Comparison of ENCODE assay signal across 9 cellular contexts in genomic region chr6:81075974-81076373, GRCh38.
DNase-seq lines count a peak whose midpoint lies in the region; ATAC-seq and TF ChIP-seq lines count a peak whose summit lies in the region.
"Had no signal": no experiment of that assay in that cellular context is flagged by ENCODE, and none has a peak within 500 bp of the region (broad histone marks: within the 10 kb centered on the region; RNA-seq: fewer than 3 reads in every experiment).

No MANE protein-coding gene starts in this region.

- DNase-seq in HPDE6-E6E7 (ENCODE audit: extremely low spot score): peak; percentile 3
- peak; percentile 28 for DNase-seq in astrocyte of the spinal cord (ENCODE audit: low read depth, low spot score)
- peak; percentile 65 for DNase-seq in medulla oblongata (ENCODE audit: extremely low spot score)
- no peak for DNase-seq in stimulated activated CD4-positive, alpha-beta T cell treated with anti-CD3 and anti-CD28 coated beads, Interleukin-4, amount 100 ng/mL, for 4 hours
- no peak for DNase-seq in stomach
- no peak for DNase-seq in activated CD8-positive, alpha-beta T cell treated with anti-CD3 and anti-CD28 coated beads, Interleukin-2, amount 10 ng/mL, durations not matched to agents 7 days and 5 days
- DNase-seq: small intestine had no signal

- in situ Hi-C loops in astrocyte of the spinal cord (cut with HindIII; ENCODE audit: low sequenced_read_pairs): no loop called here

- H3K36me3 ChIP-seq in DOHH2 (ENCODE audit: control insufficient read depth, low read length) (no peaks in the 10 kb centered on the region), stomach (no peaks in the 10 kb centered on the region)

- H3K9me3 ChIP-seq in DOHH2 (ENCODE audit: control insufficient read depth, insufficient read depth, low read length) (no peaks in the 10 kb centered on the region), stomach (no peaks in the 10 kb centered on the region)

- H3K4me3 ChIP-seq in DOHH2 (ENCODE audit: low read length) (no peak overlapping the region), astrocyte of the spinal cord (ENCODE audit: low read depth, low read length) (no peak overlapping the region), stomach (no peak overlapping the region)

- peak; percentile 29 for TF ChIP-seq CTCF in DOHH2 (IDR thresholded peaks at IDR 0.05; ENCODE audit: low read depth, low read length, poor library complexity, severe bottlenecking)
- TF ChIP-seq CTCF in astrocyte of the spinal cord (IDR thresholded peaks at IDR 0.05; ENCODE audit: low read depth, low read length): peak; percentile 73
- TF ChIP-seq CTCF in stomach (IDR thresholded peaks at IDR 0.05): no peak

- H3K79me2 ChIP-seq in DOHH2 (ENCODE audit: control insufficient read depth, low read length): no peaks in the 10 kb centered on the region

- H3K4me2 ChIP-seq in DOHH2 (ENCODE audit: low read length): no peak overlapping the region

- H3K4me1 ChIP-seq in DOHH2 (ENCODE audit: control insufficient read depth, low read length) (no peaks in the 10 kb centered on the region), stomach (no peaks in the 10 kb centered on the region)

- CTCF ChIA-PET in activated CD8-positive, alpha-beta T cell treated with anti-CD3 and anti-CD28 coated beads, Interleukin-2, amount 10 ng/mL, durations not matched to agents 7 days and 5 days (lab: Charles Lee): no interaction called here

- no peak overlapping the region for H3K4me3 Mint-ChIP-seq in activated CD8-positive, alpha-beta T cell treated with anti-CD3 and anti-CD28 coated beads, Interleukin-2, amount 10 ng/mL, durations not matched to agents 7 days and 5 days

- no peaks in the 10 kb centered on the region for H3K9me2 ChIP-seq in DOHH2 (replicated peaks; ENCODE audit: control insufficient read depth, low read length)

- POLR2A ChIA-PET in activated CD8-positive, alpha-beta T cell treated with anti-CD3 and anti-CD28 coated beads, Interleukin-2, amount 10 ng/mL, durations not matched to agents 7 days and 5 days (lab: Charles Lee): no interaction called here

- H3F3A ChIP-seq in DOHH2 (ENCODE audit: control insufficient read depth, insufficient read depth): no peaks in the 10 kb centered on the region

- no peak for TF ChIP-seq EP300 in stomach (IDR thresholded peaks at IDR 0.05)

- WGBS in stomach, 5 donors: 59 to 67% (median 62%) methylated on average over 5 of the region's 5 CpGs

- H3K36me3 Mint-ChIP-seq in activated CD8-positive, alpha-beta T cell treated with anti-CD3 and anti-CD28 coated beads, Interleukin-2, amount 10 ng/mL, durations not matched to agents 7 days and 5 days (ENCODE audit: low read depth): no peaks in the 10 kb centered on the region

- intact Hi-C loops in stomach (cut with DNase I; ENCODE audit: low total_unique reads): no loop called here

- no peak overlapping the region for H3K27ac ChIP-seq in DOHH2 (ENCODE audit: low read depth, low read length)
- no peak overlapping the region for H3K27ac ChIP-seq in stomach

- peaks cover under 1% of the 10 kb centered on the region for H3K9me3 Mint-ChIP-seq in activated CD8-positive, alpha-beta T cell treated with anti-CD3 and anti-CD28 coated beads, Interleukin-2, amount 10 ng/mL, durations not matched to agents 7 days and 5 days (ENCODE audit: insufficient read depth)

- H3K4me1 Mint-ChIP-seq in activated CD8-positive, alpha-beta T cell treated with anti-CD3 and anti-CD28 coated beads, Interleukin-2, amount 10 ng/mL, durations not matched to agents 7 days and 5 days (ENCODE audit: low read depth): no peaks in the 10 kb centered on the region

- TF ChIP-seq POLR2A in stomach (IDR thresholded peaks at IDR 0.05): no peak

- H3K27ac Mint-ChIP-seq in activated CD8-positive, alpha-beta T cell treated with anti-CD3 and anti-CD28 coated beads, Interleukin-2, amount 10 ng/mL, durations not matched to agents 7 days and 5 days: no peak overlapping the region

- ATAC-seq in activated CD8-positive, alpha-beta T cell treated with anti-CD3 and anti-CD28 coated beads, Interleukin-2, amount 10 ng/mL, durations not matched to agents 7 days and 5 days: no peak
- ATAC-seq in GM18873 (IDR thresholded peaks at IDR 0.05; ENCODE audit: low FRiP score, unreplicated experiment): no peak

- H3K27me3 ChIP-seq in DOHH2 (ENCODE audit: control insufficient read depth, low read length) (no peaks in the 10 kb centered on the region), stomach (no peaks in the 10 kb centered on the region)

- no peaks in the 10 kb centered on the region for H3K27me3 Mint-ChIP-seq in activated CD8-positive, alpha-beta T cell treated with anti-CD3 and anti-CD28 coated beads, Interleukin-2, amount 10 ng/mL, durations not matched to agents 7 days and 5 days (ENCODE audit: low read depth)

- no peaks in the 10 kb centered on the region for H4K20me1 ChIP-seq in DOHH2 (ENCODE audit: control insufficient read depth, insufficient read depth, low read depth, low read length)

Comparison
In these comparisons a context has a peak if more than half of its experiments do, and no peak if none do; other contexts are left out.
1. CTCF ChIP-seq: peak in DOHH2 (single experiment) and astrocyte of the spinal cord (single experiment); none in stomach (0 of 7).
2. DNase-seq: peak in HPDE6-E6E7 (single experiment), astrocyte of the spinal cord (single experiment) and medulla oblongata (single experiment); none in stimulated activated CD4-positive, alpha-beta T cell treated with anti-CD3 and anti-CD28 coated beads, Interleukin-4, amount 100 ng/mL, for 4 hours (0 of 2), stomach (single experiment) and activated CD8-positive, alpha-beta T cell treated with anti-CD3 and anti-CD28 coated beads, Interleukin-2, amount 10 ng/mL, durations not matched to agents 7 days and 5 days (single experiment).